ENCODE assay signal across 30 cellular contexts in genomic region chr6:44801188-44801587, GRCh38.
"Had no signal": no experiment of that assay in that cellular context is flagged by ENCODE, and none has a peak within 500 bp of the region (broad histone marks: within the 10 kb centered on the region; RNA-seq: fewer than 3 reads in every experiment).

No MANE protein-coding gene starts in this region.

- H3K9ac ChIP-seq: parathyroid adenoma had no signal

- H3K9me3 ChIP-seq: gastrocnemius medialis, mucosa of descending colon, psoas muscle, right atrium auricular region, suprapubic skin, tibial artery, upper lobe of right lung had no signal

- H3K4me3 ChIP-seq: gastrocnemius medialis, lung, mucosa of descending colon, psoas muscle, right atrium auricular region, suprapubic skin, tibial artery, upper lobe of right lung had no signal

- H3K79me2 ChIP-seq: parathyroid adenoma had no signal

- H3K27ac ChIP-seq: gastrocnemius medialis, left ventricle myocardium inferior, psoas muscle, right atrium auricular region, suprapubic skin, tibial artery, upper lobe of right lung had no signal

- ATAC-seq: natural killer cell treated with Interleukin-12 subunit alpha and Interleukin-12 subunit beta and Interleukin-15 and Interleukin-18, amount 100 ng/mL, for 72 hours; upper lobe of right lung; WTC11 had no signal

- H3K36me3 ChIP-seq: gastrocnemius medialis, left ventricle myocardium inferior, right atrium auricular region, suprapubic skin, tibial artery, upper lobe of right lung had no signal

- DNase-seq: activated CD4-positive, alpha-beta memory T cell treated with anti-CD3 and anti-CD28 coated beads, Interleukin-2, amount 10 ng/mL, durations not matched to agents 7 days and 5 days; activated CD4-positive, alpha-beta T cell treated with anti-CD3 and anti-CD28 coated beads for 1 hour; activated CD4-positive, alpha-beta T cell treated with anti-CD3 and anti-CD28 coated beads, Interleukin-2, amount 10 ng/mL, durations not matched to agents 7 days and 5 days; activated CD8-positive, alpha-beta memory T cell treated with anti-CD3 and anti-CD28 coated beads, Interleukin-2, amount 50 U/mL, for 48 hours; activated gamma-delta T cell; activated naive CD4-positive, alpha-beta T cell treated with anti-CD3 and anti-CD28 coated beads, Interleukin-2, amount 50 U/mL, for 16 hours; activated T-cell treated with anti-CD3 and anti-CD28 coated beads, Interleukin-2, amount 50 U/mL, for 24 hours; amygdala; dermis blood vessel endothelial cell; effector CD4-positive, alpha-beta T cell; gastrocnemius medialis; glutamatergic neuron; left ventricle myocardium inferior; mucosa of descending colon; psoas muscle; stimulated activated CD4-positive, alpha-beta T cell treated with anti-CD3 and anti-CD28 coated beads, Interleukin-15, amount 100 ng/mL, for 24 hours; stimulated activated CD4-positive, alpha-beta T cell treated with anti-CD3 and anti-CD28 coated beads, Interleukin-2, amount 100 ng/mL, for 24 hours; stimulated activated naive CD4-positive, alpha-beta T cell; T-helper 9 cell; tibial artery; upper lobe of right lung had no signal

- H3K27me3 ChIP-seq: right atrium auricular region, suprapubic skin, tibial artery, upper lobe of right lung had no signal

- H3K4me1 ChIP-seq: right atrium auricular region had no signal

- FAIRE-seq: bronchial epithelial cell, colon, islet of Langerhans had no signal
